Comparison of ENCODE assay signal across 8 cellular contexts in genomic region chr11:125887373-125888324, GRCh38. TPM values are rescaled to one million over a fixed set of nuclear protein-coding genes. Genes with fewer than 3 reads are reported as not detected.
A peak's percentile ranks its signal among the peaks of the same experiment; 100 is the strongest.
DNase-seq lines count a peak whose midpoint lies in the region; ATAC-seq and TF ChIP-seq lines count a peak whose summit lies in the region.

A gene with protein sequence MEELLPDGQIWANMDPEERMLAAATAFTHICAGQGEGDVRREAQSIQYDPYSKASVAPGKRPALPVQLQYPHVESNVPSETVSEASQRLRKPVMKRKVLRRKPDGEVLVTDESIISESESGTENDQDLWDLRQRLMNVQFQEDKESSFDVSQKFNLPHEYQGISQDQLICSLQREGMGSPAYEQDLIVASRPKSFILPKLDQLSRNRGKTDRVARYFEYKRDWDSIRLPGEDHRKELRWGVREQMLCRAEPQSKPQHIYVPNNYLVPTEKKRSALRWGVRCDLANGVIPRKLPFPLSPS (plus strand): TSS chr11:125887668. CDS start chr11:125899369, 11,701 bp downstream.

- peak; percentile 88 for ATAC-seq in HG02678 (IDR thresholded peaks at IDR 0.05; ENCODE audit: unreplicated experiment)
- peak; percentile 89 to 92 (median 90) for ATAC-seq in T-cell (replicated peaks in 1 of 4)
- ATAC-seq in heart right ventricle, result peak; percentile 98 to 100 (median 99)
- ATAC-seq in upper lobe of right lung, result peak; percentile 98

- H3K4me1 Mint-ChIP-seq in T-cell, result peaks cover 31 to 43% (median 42%) of the 10 kb centered on the region in 3 donors

- H3K4me1 ChIP-seq in heart right ventricle, result peaks cover 0 to 30% (median 11%) of the 10 kb centered on the region in 9 donors
- no peaks in the 10 kb centered on the region for H3K4me1 ChIP-seq in upper lobe of right lung

- H3K27ac ChIP-seq in heart right ventricle (peak within 1 kb of the TSS; percentile 91 to 98 (median 94)), upper lobe of right lung (peak within 1 kb of the TSS; percentile 88)

- H3K9me3 Mint-ChIP-seq in T-cell, result no peaks in the 10 kb centered on the region

- H3K27me3 ChIP-seq in heart right ventricle, result no peaks in the 10 kb centered on the region
- no peaks in the 10 kb centered on the region for H3K27me3 ChIP-seq in upper lobe of right lung

- H3K9me3 ChIP-seq in heart right ventricle (no peaks in the 10 kb centered on the region), upper lobe of right lung (no peaks in the 10 kb centered on the region)

- CTCF ChIA-PET in T-cell (lab: Charles Lee), result interaction anchor here (0.6 to 1.6 kb wide), 11 partner anchors 8 to 1051 kb away, joined by 3 to 20 read pairs (median 4); partner anchors contain the start of genes CCDC15 (in 1 of the 2) and PUS3 (in 1 of the 2)

- H3K4me3 ChIP-seq in GM12875 (ENCODE audit: low read depth, low read length), result peak within 1 kb of the TSS; percentile 98
- peak within 1 kb of the TSS; percentile 57 to 89 (median 81) for H3K4me3 ChIP-seq in heart right ventricle
- peak within 1 kb of the TSS; percentile 68 for H3K4me3 ChIP-seq in upper lobe of right lung

- H3K36me3 ChIP-seq in heart right ventricle, result peaks cover 0 to 13% (median 0%) of the 10 kb centered on the region in 9 donors
- H3K36me3 ChIP-seq in upper lobe of right lung, result peaks cover 2% of the 10 kb centered on the region

- POLR2A ChIA-PET in T-cell (lab: Charles Lee), result interaction anchor here (0.5 to 1.6 kb wide), 7 partner anchors 10 to 425 kb away, joined by 3 to 11 read pairs (median 4); partner anchors contain the start of gene PUS3 (in 1 of the 2)

- H3K36me3 Mint-ChIP-seq in T-cell, result no peaks in the 10 kb centered on the region

- intact Hi-C loops in heart right ventricle (cut with DNase I), result loop anchor here in 4 of 10 donors (5.0 to 10.0 kb wide), 3 partner anchors 260 to 933 kb away; partner anchors contain the start of genes CHEK1 (in 3 of the 4) and CCDC15 (in 1 of the 4)
- intact Hi-C loops in posterior vena cava (cut with DNase I), result no loop called here
- intact Hi-C loops in upper lobe of right lung (cut with DNase I), result no loop called here

- 0% methylated on average over 82 to 91 of the region's 91 CpGs for WGBS in heart right ventricle, 2 donors

- H3K27ac Mint-ChIP-seq in T-cell, result peak within 1 kb of the TSS; percentile 93 to 96

- peak within 1 kb of the TSS; percentile 86 to 92 (median 87) for H3K4me3 Mint-ChIP-seq in T-cell

- H3K27me3 Mint-ChIP-seq in T-cell, result peaks cover 0 to 2% of the 10 kb centered on the region in 2 donors

- DNase-seq in NCI-H1105 treated with DMSO at 0.1 percent for 48 hours (lab: John Stamatoyannopoulos, UW) (peak; percentile 86), T-cell (peak; percentile 82 to 97 (median 90)), amniotic stem cell (lab: John Stamatoyannopoulos, UW) (peak; percentile 88), heart right ventricle (peak; percentile 94 to 95), posterior vena cava (ENCODE audit: low spot score) (peak; percentile 98), upper lobe of right lung (peak; percentile 97)

- TF ChIP-seq CTCF in GM12875 (IDR thresholded peaks at IDR 0.05; ENCODE audit: borderline replicate concordance, insufficient read depth, low read depth, low read length), result peak; percentile 16; the same call in 1 of the 2 replicates
- peak in 6 of 9 donors; percentile 13 to 60 (median 46) for TF ChIP-seq CTCF in heart right ventricle (IDR thresholded peaks at IDR 0.05)
- peak; percentile 28 for TF ChIP-seq CTCF in upper lobe of right lung (IDR thresholded peaks at IDR 0.05)

RNA-seq across cellular contexts. Expression of the gene that starts here (rescaled TPM):
- total RNA-seq in T-cell (1 to 10 TPM; 2.8 to 7.4 (median 6.9) TPM), heart right ventricle (1 to 10 TPM; 2.0 to 6.4 (median 3.8) TPM), posterior vena cava (1 to 10 TPM; 3.7 to 5.0 TPM), upper lobe of right lung (3.2 TPM)
- polyA plus RNA-seq in heart right ventricle, result 1 to 10 TPM; 2.5 to 3.1 TPM

Comparison
In these comparisons a context has a peak if more than half of its experiments do, and no peak if none do; other contexts are left out.
1. Peak in every context shown above with its lines: DNase-seq, ATAC-seq, H3K4me3 ChIP-seq and H3K27ac ChIP-seq.